7 cellular contexts compared by ENCODE assay signal in genomic region chr1:156689035-156689959, GRCh38. TPM values are rescaled to one million over a fixed set of nuclear protein-coding genes. Genes with fewer than 3 reads are reported as not detected.
DNase-seq lines count a peak whose midpoint lies in the region; ATAC-seq and TF ChIP-seq lines count a peak whose summit lies in the region.

No MANE protein-coding gene starts in this region.

- peak; percentile 84 for DNase-seq in LHCN-M2 (ENCODE audit: low read depth)
- DNase-seq in Peyer's patch, result peak; percentile 74 to 90 (median 77)
- DNase-seq in activated T-cell treated with anti-CD3 and anti-CD28 coated beads, Interleukin-2, amount 50 U/mL, for 4 hours, result peak; percentile 73
- DNase-seq in fibroblast of gingiva (ENCODE audit: low read depth), result peak; percentile 79
- peak; percentile 71 for DNase-seq in stimulated activated naive CD4-positive, alpha-beta T cell treated with Interleukin-2 at 50 U/mL for 16 hours (lab: John Stamatoyannopoulos, UW)

- TF ChIP-seq POLR2A in Peyer's patch (IDR thresholded peaks at IDR 0.05), result no peak

- peaks cover 25% of the 10 kb centered on the region for H3K4me1 Mint-ChIP-seq in activated T-cell treated with anti-CD3 and anti-CD28 coated beads, Interleukin-2, amount 50 U/mL, for 4 hours (ENCODE audit: low read depth)
- peaks cover 50% of the 10 kb centered on the region for H3K4me1 Mint-ChIP-seq in nephron

- H3K27ac ChIP-seq in Peyer's patch, result no peak overlapping the region

- H3K4me3 Mint-ChIP-seq in activated T-cell treated with anti-CD3 and anti-CD28 coated beads, Interleukin-2, amount 50 U/mL, for 4 hours, result peak overlapping the region; percentile 37
- peak overlapping the region; percentile 81 to 85 (median 84) for H3K4me3 Mint-ChIP-seq in nephron

- peaks cover 0 to 8% of the 10 kb centered on the region in 2 donors for H3K27me3 ChIP-seq in Peyer's patch

- peak overlapping the region; percentile 85 to 95 (median 95) for H3K27ac Mint-ChIP-seq in nephron

- no peaks in the 10 kb centered on the region for H3K9me3 Mint-ChIP-seq in activated T-cell treated with anti-CD3 and anti-CD28 coated beads, Interleukin-2, amount 50 U/mL, for 4 hours
- no peaks in the 10 kb centered on the region for H3K9me3 Mint-ChIP-seq in nephron

- peaks cover 0 to 18% (median 1%) of the 10 kb centered on the region in 4 donors for H3K4me1 ChIP-seq in Peyer's patch

- ATAC-seq in GM18498 (IDR thresholded peaks at IDR 0.05; ENCODE audit: unreplicated experiment), result peak; percentile 78
- peak; percentile 97 to 98 for ATAC-seq in activated T-cell treated with anti-CD3 and anti-CD28 coated beads, Interleukin-2, amount 50 U/mL, for 4 hours

- no peaks in the 10 kb centered on the region for H3K9me3 ChIP-seq in Peyer's patch

- TF ChIP-seq CTCF in Peyer's patch (IDR thresholded peaks at IDR 0.05) (peak; percentile 70 to 92 (median 86)), nephron (IDR thresholded peaks at IDR 0.05; ENCODE audit: unreplicated experiment in 3 of 3) (peak; percentile 85 to 93 (median 85))

- H3K4me3 ChIP-seq in Peyer's patch, result no peak overlapping the region

- H3K36me3 ChIP-seq in Peyer's patch, result no peaks in the 10 kb centered on the region

- peaks cover 54% of the 10 kb centered on the region for H3K27me3 Mint-ChIP-seq in activated T-cell treated with anti-CD3 and anti-CD28 coated beads, Interleukin-2, amount 50 U/mL, for 4 hours (ENCODE audit: low read depth)
- peaks cover 6% of the 10 kb centered on the region for H3K27me3 Mint-ChIP-seq in nephron (ENCODE audit: low read depth)

- no peaks in the 10 kb centered on the region for H3K36me3 Mint-ChIP-seq in activated T-cell treated with anti-CD3 and anti-CD28 coated beads, Interleukin-2, amount 50 U/mL, for 4 hours (ENCODE audit: insufficient read depth)
- H3K36me3 Mint-ChIP-seq in nephron (ENCODE audit: low read depth), result no peaks in the 10 kb centered on the region

RNA-seq across cellular contexts. Expression of gene NES, which starts 12.1 kb away (rescaled TPM):
- total RNA-seq in LHCN-M2 (2014; rRNA removed) (470 and 483 TPM in 2 replicates), Peyer's patch (10 to 100 TPM in 1 of 4 donors, 1 to 10 TPM in 3; 2.8 to 25.6 (median 3.1) TPM)
- polyA plus RNA-seq in LHCN-M2 (2012), result 766 TPM
- total RNA-seq in activated T-cell treated with anti-CD3 and anti-CD28 coated beads, Interleukin-2, amount 50 U/mL, for 4 hours, result under 1 TPM; 0.05 to 0.13 (median 0.05) TPM

RNA-seq across cellular contexts. Expression of gene CRABP2, which starts 16.1 kb away (rescaled TPM):
- 1.5 and 2.2 TPM in 2 replicates for total RNA-seq in LHCN-M2 (2014; rRNA removed)
- polyA plus RNA-seq in LHCN-M2 (2012), result 2.8 TPM
- 1 to 10 TPM in 2 of 4 donors, not detected in 2; 3.6 to 5.0 TPM for total RNA-seq in Peyer's patch
- total RNA-seq in activated T-cell treated with anti-CD3 and anti-CD28 coated beads, Interleukin-2, amount 50 U/mL, for 4 hours, result 1 to 10 TPM; 1.8 to 2.5 (median 2.4) TPM

RNA-seq across cellular contexts. Expression of gene METTL25B, which starts 39.0 kb away (rescaled TPM):
- 10.0 and 11.2 TPM in 2 replicates for total RNA-seq in LHCN-M2 (2014; rRNA removed)
- 10.6 TPM for polyA plus RNA-seq in LHCN-M2 (2012)
- total RNA-seq in Peyer's patch, result 10 to 100 TPM; 33.8 to 95.2 (median 64.9) TPM
- 10 to 100 TPM; 16.6 to 18.9 (median 18.5) TPM for total RNA-seq in activated T-cell treated with anti-CD3 and anti-CD28 coated beads, Interleukin-2, amount 50 U/mL, for 4 hours

RNA-seq across cellular contexts. Expression of gene ISG20L2, which starts 39.3 kb away (rescaled TPM):
- 14.2 and 25.6 TPM in 2 replicates for total RNA-seq in LHCN-M2 (2014; rRNA removed)
- polyA plus RNA-seq in LHCN-M2 (2012), result 15.8 TPM
- total RNA-seq in Peyer's patch, result 10 to 100 TPM; 22.4 to 47.2 (median 27.9) TPM
- 10 to 100 TPM; 62.4 to 65.9 (median 63.8) TPM for total RNA-seq in activated T-cell treated with anti-CD3 and anti-CD28 coated beads, Interleukin-2, amount 50 U/mL, for 4 hours

RNA-seq across cellular contexts. Expression of gene BCAN, which starts 47.4 kb away (rescaled TPM):
- total RNA-seq in LHCN-M2 (2014; rRNA removed), result not detected in 2 replicates
- polyA plus RNA-seq in LHCN-M2 (2012), result 0.17 TPM
- 1 to 10 TPM in 1 of 4 donors, under 1 TPM in 1, not detected in 2; 0.28 to 1.3 TPM for total RNA-seq in Peyer's patch
- total RNA-seq in activated T-cell treated with anti-CD3 and anti-CD28 coated beads, Interleukin-2, amount 50 U/mL, for 4 hours, result not detected

Comparison
In these comparisons a context has a peak if more than half of its experiments do, and no peak if none do; other contexts are left out.
1. RNA of gene NES, which starts 12.1 kb away (total RNA-seq): 470 to 483 TPM in LHCN-M2; 2.8 to 25.6 TPM in Peyer's patch and 0.05 to 0.13 TPM in activated T-cell treated with anti-CD3 and anti-CD28 coated beads, Interleukin-2, amount 50 U/mL, for 4 hours; every median in the first group is over 10 times any median in the second.
2. Peak in every context shown above with its lines, with median percentiles within 50 percentile points of each other: DNase-seq.